ENCODE assay signal across 2 cellular contexts in the genomic region with DNA sequence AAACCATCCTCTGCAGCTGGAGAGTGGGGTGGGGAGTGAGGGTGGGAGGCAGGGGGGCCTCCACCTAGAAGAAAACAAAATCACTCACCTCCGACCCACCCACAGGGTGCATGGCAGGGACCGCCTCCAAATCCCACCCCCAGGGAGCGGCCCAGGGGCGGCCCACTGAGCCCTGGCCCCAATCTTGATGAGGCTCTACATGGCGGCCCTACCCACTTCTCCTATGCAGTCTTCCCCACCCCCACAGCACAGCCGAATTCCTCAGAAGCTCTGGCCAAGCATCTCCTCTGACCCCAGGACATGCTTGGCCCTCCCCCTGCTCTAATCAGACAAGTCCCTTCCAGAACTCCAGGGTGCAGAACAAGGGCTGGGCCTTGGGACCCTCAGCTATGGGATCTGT.
TF ChIP-seq lines count a peak whose summit lies in the region.

No MANE protein-coding gene starts in this region.

TF ChIP-seq in HEK293, 187 proteins besides CTCF, POLR2A, EP300 and RAD21 (continued from another document):
- TF ChIP-seq ZNF510 (tag by site-specific recombination; IDR thresholded peaks at IDR 0.05; ENCODE audit: insufficient replicate concordance) (no peak), EGR2 (tag by site-specific recombination; IDR thresholded peaks at IDR 0.05; ENCODE audit: low read depth) (peak; percentile 61), ZNF350 (tag by site-specific recombination; IDR thresholded peaks at IDR 0.05) (no peak), ZNF335 (tag by site-specific recombination; conservative IDR thresholded peaks at IDR 0.05) (no peak), ZFHX2 (tag by site-specific recombination; conservative IDR thresholded peaks at IDR 0.05) (peak; percentile 48; the same call in 1 of the 2 replicates)
TF ChIP-seq in HEK293: peak in this region for 2.

TF ChIP-seq in H1, 55 proteins besides CTCF, POLR2A, EP300 and RAD21 (continued from another document):
- TF ChIP-seq, protein P1, sequence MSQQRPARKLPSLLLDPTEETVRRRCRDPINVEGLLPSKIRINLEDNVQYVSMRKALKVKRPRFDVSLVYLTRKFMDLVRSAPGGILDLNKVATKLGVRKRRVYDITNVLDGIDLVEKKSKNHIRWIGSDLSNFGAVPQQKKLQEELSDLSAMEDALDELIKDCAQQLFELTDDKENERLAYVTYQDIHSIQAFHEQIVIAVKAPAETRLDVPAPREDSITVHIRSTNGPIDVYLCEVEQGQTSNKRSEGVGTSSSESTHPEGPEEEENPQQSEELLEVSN (IDR thresholded peaks at IDR 0.05), result no peak
- TF ChIP-seq SIN3A (conservative IDR thresholded peaks at IDR 0.05 in 1 of 2, IDR thresholded peaks at IDR 0.05 in 1 of 2; ENCODE audit: low read depth in 1 of 2, low read length in 2 of 2), result no peak
